Comparison of ENCODE assay signal across 8 cellular contexts in genomic region chr7:26863504-26864308, GRCh38. TPM values are rescaled to one million over a fixed set of nuclear protein-coding genes. Genes with fewer than 3 reads are reported as not detected.
DNase-seq lines count a peak whose midpoint lies in the region; ATAC-seq and TF ChIP-seq lines count a peak whose summit lies in the region.

No MANE protein-coding gene starts in this region.

- H3K9ac ChIP-seq in Karpas-422 (ENCODE audit: low read length) = peak overlapping the region; percentile 85

- no peaks in the 10 kb centered on the region for H4K20me1 ChIP-seq in Karpas-422 (ENCODE audit: insufficient read depth, low read depth, low read length)

- H3K36me3 ChIP-seq in Karpas-422 (ENCODE audit: insufficient read depth, low read length) = no peaks in the 10 kb centered on the region

- peaks cover 3% of the 10 kb centered on the region for H3K9me3 Mint-ChIP-seq in activated CD4-positive, alpha-beta T cell treated with anti-CD3 and anti-CD28 coated beads, Interleukin-2, amount 10 ng/mL, durations not matched to agents 7 days and 5 days

- TF ChIP-seq CTCF in fibroblast of mammary gland (conservative IDR thresholded peaks at IDR 0.05; ENCODE audit: control insufficient read depth, insufficient read depth, low read depth, low read length) = no peak

- H3K4me3 ChIP-seq in Karpas-422 (ENCODE audit: low read length) (peak overlapping the region; percentile 88), fibroblast of mammary gland (ENCODE audit: control insufficient read depth, low read depth, low read length) (peak overlapping the region; percentile 95)

- peak overlapping the region; percentile 87 for H3K4me3 Mint-ChIP-seq in activated CD4-positive, alpha-beta T cell treated with anti-CD3 and anti-CD28 coated beads, Interleukin-2, amount 10 ng/mL, durations not matched to agents 7 days and 5 days

- H3K27ac Mint-ChIP-seq in activated CD4-positive, alpha-beta T cell treated with anti-CD3 and anti-CD28 coated beads, Interleukin-2, amount 10 ng/mL, durations not matched to agents 7 days and 5 days = peak overlapping the region; percentile 86

- no peaks in the 10 kb centered on the region for H3K27me3 ChIP-seq in Karpas-422 (ENCODE audit: low read length)

- no peaks in the 10 kb centered on the region for H3K9me3 ChIP-seq in Karpas-422 (ENCODE audit: low read length)

- H3K27ac ChIP-seq in Karpas-422 (ENCODE audit: low read length) = peak overlapping the region; percentile 80

- POLR2A ChIA-PET in activated CD4-positive, alpha-beta T cell treated with anti-CD3 and anti-CD28 coated beads, Interleukin-2, amount 10 ng/mL, durations not matched to agents 7 days and 5 days (lab: Charles Lee) = no interaction called here

- peaks cover 47% of the 10 kb centered on the region for H3K4me1 ChIP-seq in Karpas-422 (ENCODE audit: low read length)

- no peaks in the 10 kb centered on the region for H3K79me2 ChIP-seq in Karpas-422 (ENCODE audit: low read length)

- DNase-seq in D341Med (ENCODE audit: low spot score) = peak; percentile 33
- peak; percentile 74 for DNase-seq in Karpas-422
- DNase-seq in activated CD4-positive, alpha-beta T cell treated with anti-CD3 and anti-CD28 coated beads, Interleukin-2, amount 10 ng/mL, durations not matched to agents 7 days and 5 days = peak; percentile 25
- peak; percentile 54 for DNase-seq in fibroblast of mammary gland (ENCODE audit: low read depth)
- DNase-seq in occipital lobe (lab: John Stamatoyannopoulos, UW) = peak; percentile 16

- peak overlapping the region; percentile 96 for H2AFZ ChIP-seq in Karpas-422 (ENCODE audit: low read length)

- peak; percentile 17 for ATAC-seq in GM19372 (IDR thresholded peaks at IDR 0.05; ENCODE audit: low read depth, unreplicated experiment)
- no peak for ATAC-seq in GM18519 (IDR thresholded peaks at IDR 0.05; ENCODE audit: low FRiP score, unreplicated experiment)
- no peak for ATAC-seq in HG03442 (IDR thresholded peaks at IDR 0.05; ENCODE audit: unreplicated experiment)

- no peaks in the 10 kb centered on the region for H3K9me2 ChIP-seq in Karpas-422 (replicated peaks; ENCODE audit: insufficient read depth, low read length)

- peaks cover 60% of the 10 kb centered on the region for H3K27me3 Mint-ChIP-seq in activated CD4-positive, alpha-beta T cell treated with anti-CD3 and anti-CD28 coated beads, Interleukin-2, amount 10 ng/mL, durations not matched to agents 7 days and 5 days

- peaks cover 4% of the 10 kb centered on the region for H3K36me3 Mint-ChIP-seq in activated CD4-positive, alpha-beta T cell treated with anti-CD3 and anti-CD28 coated beads, Interleukin-2, amount 10 ng/mL, durations not matched to agents 7 days and 5 days (ENCODE audit: low read depth)

- H3K4me1 Mint-ChIP-seq in activated CD4-positive, alpha-beta T cell treated with anti-CD3 and anti-CD28 coated beads, Interleukin-2, amount 10 ng/mL, durations not matched to agents 7 days and 5 days = peaks cover 24% of the 10 kb centered on the region

- CTCF ChIA-PET in activated CD4-positive, alpha-beta T cell treated with anti-CD3 and anti-CD28 coated beads, Interleukin-2, amount 10 ng/mL, durations not matched to agents 7 days and 5 days (lab: Charles Lee) = no interaction called here

- H3K4me2 ChIP-seq in Karpas-422 (ENCODE audit: low read depth, low read length, poor library complexity, severe bottlenecking) = peak overlapping the region; percentile 95

RNA-seq across cellular contexts. Expression of gene SKAP2, which starts 0.7 kb away (rescaled TPM):
- 11.5 and 24.4 TPM in 2 replicates for total RNA-seq in Karpas-422 (2014; rRNA removed; shearing (Covaris generic); ENCODE audit: low replicate concordance)
- total RNA-seq in activated CD4-positive, alpha-beta T cell treated with anti-CD3 and anti-CD28 coated beads, Interleukin-2, amount 10 ng/mL, durations not matched to agents 7 days and 5 days = 1 to 10 TPM; 5.3 to 6.3 TPM
- 1.2 TPM for total RNA-seq in occipital lobe

Comparison
In these comparisons a context has a peak if more than half of its experiments do, and no peak if none do; other contexts are left out.
1. DNase-seq: peak in every context shown above with its lines; median percentile 74 in Karpas-422; 54 in fibroblast of mammary gland; 33 in D341Med; 25 in activated CD4-positive, alpha-beta T cell treated with anti-CD3 and anti-CD28 coated beads, Interleukin-2, amount 10 ng/mL, durations not matched to agents 7 days and 5 days; 16 in occipital lobe.